Comparison of ENCODE assay signal across 9 cellular contexts in the genomic region with DNA sequence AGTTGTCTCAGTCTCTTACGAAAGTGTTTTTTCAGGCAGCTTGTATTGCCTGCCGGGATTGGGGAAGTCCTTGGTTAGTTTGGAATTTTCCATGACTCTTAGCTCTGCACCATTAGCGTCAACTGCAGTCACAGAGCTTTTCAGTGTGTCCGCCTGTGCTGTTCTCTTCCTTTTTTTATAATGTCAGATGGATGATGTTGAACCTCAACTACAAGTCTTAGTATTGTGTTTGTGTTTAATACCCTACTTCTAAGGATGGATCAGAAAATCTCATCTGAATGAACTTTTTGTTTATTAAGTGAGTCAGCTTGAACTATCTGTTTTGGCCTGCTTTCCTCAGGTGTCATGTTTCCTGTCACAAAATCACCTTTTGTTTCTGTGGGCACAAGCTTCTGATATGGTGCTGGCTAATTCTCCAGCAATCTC. TPM values are rescaled to one million over a fixed set of nuclear protein-coding genes. Genes with fewer than 3 reads are reported as not detected.
DNase-seq lines count a peak whose midpoint lies in the region; ATAC-seq and TF ChIP-seq lines count a peak whose summit lies in the region.
"Had no signal": no experiment of that assay in that cellular context is flagged by ENCODE, and none has a peak within 500 bp of the region (broad histone marks: within the 10 kb centered on the region; RNA-seq: fewer than 3 reads in every experiment).

No MANE protein-coding gene starts in this region.

- intact Hi-C loops in right lobe of liver (cut with DNase I) = no loop called here
- intact Hi-C loops in tibial artery (cut with DNase I; ENCODE audit: low total_unique reads) = no loop called here

- H3K9me3 ChIP-seq in HUES6 (ENCODE audit: control insufficient read depth, insufficient read depth, low read depth, low read length) (no peaks in the 10 kb centered on the region), right lobe of liver (no peaks in the 10 kb centered on the region), tibial artery (no peaks in the 10 kb centered on the region)

- DNase-seq in choroid plexus epithelial cell (ENCODE audit: low read depth) (peak; percentile 75), right lobe of liver (peak in 1 of 3 donors; percentile 50), tibial artery (peak in 1 of 2 donors; percentile 62), T1000 (lab: John Stamatoyannopoulos, UW) (no peak), OCI-M1 (lab: John Stamatoyannopoulos, UW) (no peak)

- H3K4me3 ChIP-seq in HUES6 (ENCODE audit: low read depth, low read length) (no peak overlapping the region), choroid plexus epithelial cell (ENCODE audit: low read depth, low read length) (no peak overlapping the region), right lobe of liver (no peak overlapping the region), tibial artery (peak overlapping the region in 1 of 2 donors; percentile 12)
- H3K4me3 ChIP-seq: GM12878 had no signal

- ATAC-seq in right lobe of liver = peak; percentile 73 to 79 (median 76)
- ATAC-seq in HG03196 (IDR thresholded peaks at IDR 0.05; ENCODE audit: unreplicated experiment) = no peak
- ATAC-seq: GM12878 had no signal

- no peak overlapping the region for H3K9ac ChIP-seq in HUES6 (ENCODE audit: low read length)

- no peak for TF ChIP-seq CTCF in 22Rv1 (IDR thresholded peaks at IDR 0.05)
- TF ChIP-seq CTCF in choroid plexus epithelial cell (conservative IDR thresholded peaks at IDR 0.05; ENCODE audit: low read depth, low read length) = no peak
- TF ChIP-seq CTCF in right lobe of liver (IDR thresholded peaks at IDR 0.05) = no peak
- TF ChIP-seq CTCF in tibial artery (IDR thresholded peaks at IDR 0.05) = no peak

- H3K27me3 ChIP-seq in HUES6 (ENCODE audit: control insufficient read depth, insufficient read depth, low read length) (no peaks in the 10 kb centered on the region), right lobe of liver (no peaks in the 10 kb centered on the region), tibial artery (no peaks in the 10 kb centered on the region)

- 14% methylated on average over 4 of the region's 4 CpGs for WGBS in right lobe of liver (ENCODE audit: insufficient coverage, low coverage, low lambda C conversion rate, missing lambda C conversion rate)

- H3K4me1 ChIP-seq in HUES6 (ENCODE audit: control insufficient read depth, insufficient read depth, low read length) (peaks cover 17% of the 10 kb centered on the region), right lobe of liver (peaks cover 0 to 49% (median 3%) of the 10 kb centered on the region in 4 donors), tibial artery (peaks cover 0 to 48% (median 25%) of the 10 kb centered on the region in 4 donors)

- H3K27ac ChIP-seq in 22Rv1 (peak overlapping the region; percentile 75), HUES6 (ENCODE audit: low read depth, low read length) (0 out of 2 replicates have a peak overlapping the region, but pooled peaks have one; percentile 1), right lobe of liver (peak overlapping the region; percentile 36 to 77 (median 75)), tibial artery (peak overlapping the region; percentile 74 to 76)

- no peak for TF ChIP-seq POLR2A in right lobe of liver (IDR thresholded peaks at IDR 0.05)

- peaks cover 9% of the 10 kb centered on the region for H3K36me3 ChIP-seq in HUES6 (ENCODE audit: control insufficient read depth, insufficient read depth, low read length)
- H3K36me3 ChIP-seq in right lobe of liver = peaks cover 0 to 12% (median 2%) of the 10 kb centered on the region in 4 donors
- peaks cover 12 to 16% (median 14%) of the 10 kb centered on the region in 3 donors for H3K36me3 ChIP-seq in tibial artery

RNA-seq across cellular contexts. Expression of a gene that starts 33.1 kb away (rescaled TPM):
- 100 to 1,000 TPM in 5 of 6 experiments, 10 to 100 TPM in 1; 83.1 to 202 (median 116) TPM for total RNA-seq in right lobe of liver

RNA-seq across cellular contexts. Expression of a gene that starts 39.5 kb away (rescaled TPM):
- total RNA-seq in right lobe of liver = 10 to 100 TPM in 4 of 6 experiments, 1 to 10 TPM in 2; 6.5 to 15.7 (median 12.6) TPM

RNA-seq across cellular contexts. Expression of a gene that starts 57.4 kb away (rescaled TPM):
- 10 to 100 TPM; 14.2 to 33.4 (median 19.2) TPM for total RNA-seq in right lobe of liver

Comparison
In these comparisons a context has a peak if more than half of its experiments do, and no peak if none do; other contexts are left out.
1. H3K27ac ChIP-seq: peak in every context shown above with its lines; median percentile 75 in 22Rv1; 75 in right lobe of liver; 75 in tibial artery; 1 in HUES6.